In the genomic region with DNA sequence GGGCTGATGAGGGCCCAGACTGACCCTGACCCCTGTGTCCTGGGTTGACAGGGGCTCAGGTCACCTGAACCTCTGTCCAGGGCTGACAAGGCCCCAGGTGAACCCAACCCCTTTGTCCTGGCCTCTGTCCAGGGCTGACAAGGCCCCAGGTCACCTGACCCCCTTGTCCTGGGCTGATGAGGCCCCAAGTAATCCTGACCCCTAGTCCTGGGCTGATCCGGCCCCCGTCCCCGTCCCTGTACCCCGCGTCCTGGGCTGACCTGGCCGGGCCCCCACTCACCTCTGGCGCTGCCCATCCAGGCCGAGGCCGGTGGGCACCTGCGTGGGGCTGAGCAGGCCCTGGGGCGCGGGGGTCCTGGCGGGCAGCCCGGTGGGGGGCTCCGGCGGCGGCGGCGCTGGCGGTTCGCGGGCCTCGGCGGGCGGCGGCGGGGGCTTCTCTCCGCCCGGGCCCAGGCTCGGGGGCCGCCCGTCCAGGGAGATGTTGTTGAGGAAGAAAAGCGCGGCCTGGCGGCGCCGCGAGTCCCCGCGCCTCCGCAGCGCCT, we compare ENCODE assay signal across 8 cellular contexts. TPM values are rescaled to one million over a fixed set of nuclear protein-coding genes. Genes with fewer than 3 reads are reported as not detected.
DNase-seq lines count a peak whose midpoint lies in the region; ATAC-seq and TF ChIP-seq lines count a peak whose summit lies in the region.

No MANE protein-coding gene starts in this region.

- TF ChIP-seq POLR2A in spleen (IDR thresholded peaks at IDR 0.05), result no peak

- DNase-seq in cardiac muscle cell (ENCODE audit: low read depth in 1 of 2, low spot score in 1 of 2), result no peak
- DNase-seq in left cardiac atrium, result no peak
- no peak for DNase-seq in SJCRH30
- no peak for DNase-seq in glutamatergic neuron
- peak; percentile 89 for DNase-seq in spleen
- DNase-seq in NCI-H69 (lab: John Stamatoyannopoulos, UW), result no peak
- DNase-seq in NCI-H446 treated with DMSO at 0.1 percent for 48 hours (lab: John Stamatoyannopoulos, UW), result no peak
- DNase-seq in HUDEP-2 (lab: John Stamatoyannopoulos, UW; ENCODE audit: unreplicated experiment in 76 of 76), result no peak

- H3K9me3 ChIP-seq in cardiac muscle cell (ENCODE audit: low read depth) (no peaks in the 10 kb centered on the region), SJCRH30 (replicated peaks) (no peaks in the 10 kb centered on the region), spleen (no peaks in the 10 kb centered on the region)

- peaks cover 28% of the 10 kb centered on the region for H3K4me1 ChIP-seq in cardiac muscle cell (ENCODE audit: low read depth)
- H3K4me1 ChIP-seq in SJCRH30, result peaks cover 8% of the 10 kb centered on the region; the same call in 1 of the 2 replicates
- peaks cover 24 to 73% (median 50%) of the 10 kb centered on the region in 6 donors for H3K4me1 ChIP-seq in spleen

- no peaks in the 10 kb centered on the region for H3K36me3 Mint-ChIP-seq in glutamatergic neuron (ENCODE audit: unreplicated experiment)

- H3K36me3 ChIP-seq in cardiac muscle cell (no peaks in the 10 kb centered on the region), SJCRH30 (no peaks in the 10 kb centered on the region), spleen (peaks cover 0 to 18% (median 0%) of the 10 kb centered on the region in 6 donors)

- peaks cover 2% of the 10 kb centered on the region for H3K27me3 Mint-ChIP-seq in glutamatergic neuron (ENCODE audit: unreplicated experiment)

- TF ChIP-seq CTCF in cardiac muscle cell (IDR thresholded peaks at IDR 0.05; ENCODE audit: low read depth, low read length), result no peak
- TF ChIP-seq CTCF in glutamatergic neuron (IDR thresholded peaks at IDR 0.05; ENCODE audit: partially characterized antibody, unreplicated experiment), result no peak
- no peak for TF ChIP-seq CTCF in spleen (IDR thresholded peaks at IDR 0.05 in 8 of 11, conservative IDR thresholded peaks at IDR 0.05 in 3 of 11)

- H3K9me3 Mint-ChIP-seq in glutamatergic neuron (ENCODE audit: unreplicated experiment), result no peaks in the 10 kb centered on the region

- no peak overlapping the region for H3K27ac ChIP-seq in cardiac muscle cell
- no peak overlapping the region for H3K27ac ChIP-seq in SJCRH30
- peak overlapping the region in 4 of 8 donors; percentile 8 to 85 (median 74) for H3K27ac ChIP-seq in spleen

- intact Hi-C loops in left cardiac atrium (cut with DNase I), result no loop called here
- intact Hi-C loops in spleen (cut with DNase I; ENCODE audit: low total_unique reads), result no loop called here

- WGBS in spleen, 5 donors, result 0 to 2% (median 1%) methylated on average over 3 to 42 of the region's 42 CpGs

- H3K27me3 ChIP-seq in cardiac muscle cell (no peaks in the 10 kb centered on the region), SJCRH30 (peaks cover 41% of the 10 kb centered on the region), spleen (replicated peaks in 1 of 7) (no peaks in the 10 kb centered on the region)

- H3K4me3 Mint-ChIP-seq in glutamatergic neuron (ENCODE audit: unreplicated experiment), result peak overlapping the region; percentile 80

- H3K4me3 ChIP-seq in cardiac muscle cell (peak overlapping the region; percentile 84), SJCRH30 (peak overlapping the region; percentile 70), spleen (peak overlapping the region; percentile 34 to 82 (median 51))

- no peak overlapping the region for H3K27ac Mint-ChIP-seq in glutamatergic neuron (ENCODE audit: unreplicated experiment)

- no peak for ATAC-seq in left cardiac atrium

- peaks cover 16% of the 10 kb centered on the region for H3K4me1 Mint-ChIP-seq in glutamatergic neuron (ENCODE audit: low read depth, unreplicated experiment)

RNA-seq across cellular contexts. Expression of a gene that starts 0.4 kb away (rescaled TPM):
- total RNA-seq in cardiac muscle cell (15.5 and 17.9 TPM in 2 replicates), left cardiac atrium (10 to 100 TPM; 20.6 to 25.3 TPM), glutamatergic neuron (ENCODE audit: unreplicated experiment) (25.3 TPM), spleen (1 to 10 TPM; 3.9 to 5.9 (median 4.1) TPM)
- polyA plus RNA-seq in cardiac muscle cell (21.4 and 23.8 TPM in 2 replicates), spleen (1 to 10 TPM; 2.0 to 2.7 (median 2.4) TPM)
- total RNA-seq in SJCRH30 (2014; rRNA removed; shearing (Covaris generic)), result 12.9 and 13.0 TPM in 2 replicates

RNA-seq across cellular contexts. Expression of a gene that starts 19.8 kb away (rescaled TPM):
- total RNA-seq in cardiac muscle cell, result 839 and 997 TPM in 2 replicates
- 374 and 378 TPM in 2 replicates for polyA plus RNA-seq in cardiac muscle cell
- total RNA-seq in left cardiac atrium, result 100 to 1,000 TPM; 733 to 750 TPM
- 3,142 and 3,675 TPM in 2 replicates for total RNA-seq in SJCRH30 (2014; rRNA removed; shearing (Covaris generic))
- 829 TPM for total RNA-seq in glutamatergic neuron (ENCODE audit: unreplicated experiment)
- 1,000 to 10,000 TPM; 1,168 to 3,909 (median 1,666) TPM for total RNA-seq in spleen
- polyA plus RNA-seq in spleen, result over 10,000 TPM in 2 of 3 donors, 1,000 to 10,000 TPM in 1; 9,792 to 11,722 (median 10,372) TPM

RNA-seq across cellular contexts. Expression of a gene that starts 20.6 kb away (rescaled TPM):
- total RNA-seq in cardiac muscle cell, result not detected in 2 replicates
- polyA plus RNA-seq in cardiac muscle cell, result not detected in 2 replicates
- total RNA-seq in left cardiac atrium, result not detected
- total RNA-seq in SJCRH30 (2014; rRNA removed; shearing (Covaris generic)), result not detected in 2 replicates
- not detected for total RNA-seq in glutamatergic neuron (ENCODE audit: unreplicated experiment)
- not detected for total RNA-seq in spleen
- under 1 TPM in 1 of 3 donors, not detected in 2; 0.03 TPM for polyA plus RNA-seq in spleen

RNA-seq across cellular contexts. Expression of a gene that starts 39.6 kb away (rescaled TPM):
- 103 and 162 TPM in 2 replicates for total RNA-seq in cardiac muscle cell
- 168 and 214 TPM in 2 replicates for polyA plus RNA-seq in cardiac muscle cell
- 100 to 1,000 TPM in 1 of 2 donors, 10 to 100 TPM in 1; 70.4 to 113 TPM for total RNA-seq in left cardiac atrium
- total RNA-seq in SJCRH30 (2014; rRNA removed; shearing (Covaris generic)), result 37.3 and 43.8 TPM in 2 replicates
- total RNA-seq in glutamatergic neuron (ENCODE audit: unreplicated experiment), result 724 TPM
- 100 to 1,000 TPM in 4 of 7 donors, 10 to 100 TPM in 3; 69.8 to 203 (median 108) TPM for total RNA-seq in spleen
- polyA plus RNA-seq in spleen, result 100 to 1,000 TPM in 2 of 3 donors, 10 to 100 TPM in 1; 46.5 to 266 (median 128) TPM
